8 cellular contexts compared by ENCODE assay signal in the genomic region with DNA sequence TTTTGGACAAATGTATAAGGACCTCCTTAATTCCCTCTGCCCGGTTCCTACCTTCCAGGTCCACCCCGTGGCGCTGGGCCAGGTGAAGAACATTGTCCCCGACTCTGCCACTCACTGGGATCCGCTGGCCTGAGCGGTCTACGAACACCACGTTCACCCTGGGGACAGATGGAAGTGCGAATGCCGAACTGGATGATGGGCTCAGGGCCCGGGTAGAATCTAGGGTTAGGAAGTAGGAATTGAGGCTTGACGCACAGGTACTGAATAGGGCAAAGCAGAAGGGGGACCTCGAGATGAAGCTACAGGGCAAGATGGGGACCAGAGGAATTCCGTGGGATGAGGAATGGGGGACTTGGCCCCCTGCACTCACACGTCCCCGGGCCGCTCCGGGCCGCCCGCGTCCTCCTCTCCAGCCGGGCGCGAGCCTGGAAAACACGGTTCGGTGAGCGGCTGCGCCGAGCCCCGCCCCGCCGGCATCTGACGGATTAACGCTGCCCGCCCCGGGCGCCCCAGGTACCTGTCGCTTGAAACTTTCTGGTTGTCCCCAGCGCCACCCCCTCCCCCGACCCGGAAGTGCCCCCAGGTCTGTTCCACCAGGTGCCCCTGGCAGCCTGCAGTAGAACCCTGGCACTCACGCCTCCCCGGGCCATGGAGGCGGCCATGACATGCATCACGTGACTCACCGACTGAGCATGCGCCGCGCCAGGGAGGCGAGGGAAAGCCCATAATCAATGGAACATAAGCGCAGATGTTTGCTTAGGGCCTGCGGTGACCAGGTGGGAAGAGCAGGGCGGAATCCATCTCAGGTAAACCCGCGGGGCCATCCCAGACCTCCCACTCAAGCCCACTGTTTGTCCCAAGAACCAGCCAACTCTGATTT. TPM values are rescaled to one million over a fixed set of nuclear protein-coding genes. Genes with fewer than 3 reads are reported as not detected.
DNase-seq lines count a peak whose midpoint lies in the region; ATAC-seq and TF ChIP-seq lines count a peak whose summit lies in the region.

Gene FDX2 (minus strand): TSS at position 681 of the 880 bp plus-strand sequence. CDS start 19 bp downstream, at position 662.

- H2AFZ ChIP-seq in GM23248 (peak within 1 kb of the TSS; percentile 90), SU-DHL-6 (ENCODE audit: low read depth, low read length, severe bottlenecking) (peak within 1 kb of the TSS; percentile 92), trophoblast cell (ENCODE audit: insufficient read depth, low read length, poor library complexity) (peak within 1 kb of the TSS; percentile 97)

- peak; percentile 86 for ATAC-seq in activated naive CD8-positive, alpha-beta T cell treated with anti-CD3 and anti-CD28 coated beads, Interleukin-2, amount 10 ng/mL, durations not matched to agents 7 days and 5 days (ENCODE audit: low read depth)

- peaks cover 11% of the 10 kb centered on the region for H3K4me1 Mint-ChIP-seq in activated naive CD8-positive, alpha-beta T cell treated with anti-CD3 and anti-CD28 coated beads, Interleukin-2, amount 10 ng/mL, durations not matched to agents 7 days and 5 days

- 1 to 2% methylated on average over 41 to 55 of the region's 55 CpGs for WGBS in GM23248 (ENCODE audit: low coverage in 1 of 2, low lambda C conversion rate in 2 of 2, missing lambda C conversion rate in 2 of 2), 2 experiments
- no CpG with 5 or more reads among the region's 55 CpGs for WGBS in trophoblast cell (ENCODE audit: extremely low coverage, insufficient coverage, insufficient read length)

- H3K4me3 ChIP-seq in GM23248 = peak within 1 kb of the TSS; percentile 86
- H3K4me3 ChIP-seq in SU-DHL-6 (ENCODE audit: insufficient read depth, low read length, poor library complexity, severe bottlenecking) = peak within 1 kb of the TSS; percentile 68
- H3K4me3 ChIP-seq in cardiac muscle cell = peak within 1 kb of the TSS; percentile 86
- H3K4me3 ChIP-seq in trophoblast cell (ENCODE audit: low read depth, low read length) = peak within 1 kb of the TSS; percentile 78
- H3K4me3 ChIP-seq in tibial artery = peak within 1 kb of the TSS; percentile 66 to 71

- peak within 1 kb of the TSS; percentile 90 for H3K14ac ChIP-seq in trophoblast cell (ENCODE audit: low read length)

- H4K20me1 ChIP-seq in GM23248 (ENCODE audit: insufficient read depth) (no peaks in the 10 kb centered on the region), SU-DHL-6 (ENCODE audit: low read depth, low read length) (no peaks in the 10 kb centered on the region)

- H3K79me2 ChIP-seq in GM23248 (ENCODE audit: insufficient read depth) (peaks cover 22% of the 10 kb centered on the region), SU-DHL-6 (ENCODE audit: insufficient read depth, low read length) (no peaks in the 10 kb centered on the region), trophoblast cell (ENCODE audit: control insufficient read depth, insufficient read depth, low read length, poor library complexity) (peaks cover 6% of the 10 kb centered on the region)

- intact Hi-C loops in tibial artery (cut with DNase I; ENCODE audit: low total_unique reads) = no loop called here

- H4K91ac ChIP-seq in trophoblast cell (ENCODE audit: low read depth, low read length) = peak within 1 kb of the TSS; percentile 55

- POLR2A ChIA-PET in activated naive CD8-positive, alpha-beta T cell treated with anti-CD3 and anti-CD28 coated beads, Interleukin-2, amount 10 ng/mL, durations not matched to agents 7 days and 5 days (lab: Charles Lee) = interaction anchor here (0.7 to 2.2 kb wide), 3 partner anchors 18 to 380 kb away, joined by 4 to 8 read pairs (median 5); partner anchors contain the start of genes ICAM1 and RAVER1

- H3K9me2 ChIP-seq in GM23248 (ENCODE audit: insufficient read depth) (no peaks in the 10 kb centered on the region), SU-DHL-6 (replicated peaks; ENCODE audit: insufficient read depth, low read length) (no peaks in the 10 kb centered on the region)

- no peaks in the 10 kb centered on the region for H3K9me3 Mint-ChIP-seq in activated naive CD8-positive, alpha-beta T cell treated with anti-CD3 and anti-CD28 coated beads, Interleukin-2, amount 10 ng/mL, durations not matched to agents 7 days and 5 days

- peak within 1 kb of the TSS; percentile 81 for H2AK5ac ChIP-seq in trophoblast cell (ENCODE audit: low read length)

- in situ Hi-C loops in GM23248 (cut with MboI) = no loop called here

- H3K9ac ChIP-seq in GM23248 (peak within 1 kb of the TSS; percentile 81), SU-DHL-6 (ENCODE audit: low read length) (peak within 1 kb of the TSS; percentile 72), trophoblast cell (ENCODE audit: low read length) (peak within 1 kb of the TSS; percentile 50)

- peak within 1 kb of the TSS; percentile 75 for H3K18ac ChIP-seq in trophoblast cell (ENCODE audit: low read length)

- H3K27ac Mint-ChIP-seq in activated naive CD8-positive, alpha-beta T cell treated with anti-CD3 and anti-CD28 coated beads, Interleukin-2, amount 10 ng/mL, durations not matched to agents 7 days and 5 days = peak within 1 kb of the TSS; percentile 78

- peak within 1 kb of the TSS; percentile 92 for H4K8ac ChIP-seq in trophoblast cell (ENCODE audit: low read depth, low read length)

- peak within 1 kb of the TSS; percentile 93 for H3K4me3 Mint-ChIP-seq in activated naive CD8-positive, alpha-beta T cell treated with anti-CD3 and anti-CD28 coated beads, Interleukin-2, amount 10 ng/mL, durations not matched to agents 7 days and 5 days

- H3K79me1 ChIP-seq in trophoblast cell (ENCODE audit: low read length) = peaks cover 6% of the 10 kb centered on the region

- H4K12ac ChIP-seq in trophoblast cell (ENCODE audit: low read depth, low read length) = peak within 1 kb of the TSS; percentile 95

- peak within 1 kb of the TSS; percentile 46 for H2BK5ac ChIP-seq in trophoblast cell (ENCODE audit: low read depth, low read length, poor library complexity)

- H2BK120ac ChIP-seq in trophoblast cell (ENCODE audit: insufficient read depth, low read length, poor library complexity) = peak within 1 kb of the TSS; percentile 74

- H3K23ac ChIP-seq in trophoblast cell (ENCODE audit: low read length) = no peak within 1 kb of the TSS

- H3K4me1 ChIP-seq in GM23248 (ENCODE audit: insufficient read depth) (peaks cover 9% of the 10 kb centered on the region; the same call in 1 of the 2 replicates), cardiac muscle cell (ENCODE audit: low read depth) (peaks cover 11% of the 10 kb centered on the region), trophoblast cell (ENCODE audit: control insufficient read depth in 1 of 2, insufficient read depth in 2 of 2, low read length in 2 of 2) (peaks cover 0 to 3% of the 10 kb centered on the region in 2 experiments), tibial artery (peaks cover 0 to 16% (median 10%) of the 10 kb centered on the region in 4 donors)

- H3K9me3 ChIP-seq in GM23248 (ENCODE audit: low read depth) = no peaks in the 10 kb centered on the region
- no peaks in the 10 kb centered on the region for H3K9me3 ChIP-seq in SU-DHL-6 (ENCODE audit: insufficient read depth, low read length)
- H3K9me3 ChIP-seq in cardiac muscle cell (ENCODE audit: low read depth) = no peaks in the 10 kb centered on the region
- no peaks in the 10 kb centered on the region for H3K9me3 ChIP-seq in trophoblast cell (ENCODE audit: insufficient read depth, low read depth, low read length)
- H3K9me3 ChIP-seq in tibial artery = no peaks in the 10 kb centered on the region

- H3K27me3 ChIP-seq in GM23248 (replicated peaks; ENCODE audit: insufficient read depth) (no peaks in the 10 kb centered on the region), SU-DHL-6 (ENCODE audit: low read length) (no peaks in the 10 kb centered on the region), cardiac muscle cell (no peaks in the 10 kb centered on the region), trophoblast cell (ENCODE audit: insufficient read depth, low read length) (no peaks in the 10 kb centered on the region), tibial artery (no peaks in the 10 kb centered on the region)

- TF ChIP-seq CTCF in SU-DHL-6 (IDR thresholded peaks at IDR 0.05; ENCODE audit: insufficient read depth, low read length, poor library complexity, severe bottlenecking) = no peak
- no peak for TF ChIP-seq CTCF in cardiac muscle cell (IDR thresholded peaks at IDR 0.05; ENCODE audit: low read depth, low read length)
- TF ChIP-seq CTCF in tibial artery (IDR thresholded peaks at IDR 0.05) = no peak

- peaks cover 3% of the 10 kb centered on the region; the same call in 1 of the 2 replicates for H3K36me3 ChIP-seq in GM23248 (ENCODE audit: low read depth)
- H3K36me3 ChIP-seq in SU-DHL-6 (ENCODE audit: low read length) = no peaks in the 10 kb centered on the region
- H3K36me3 ChIP-seq in cardiac muscle cell = peaks cover 16% of the 10 kb centered on the region
- peaks cover 35 to 38% of the 10 kb centered on the region in 2 experiments for H3K36me3 ChIP-seq in trophoblast cell (ENCODE audit: control insufficient read depth in 1 of 2, insufficient read depth in 2 of 2, low read length in 2 of 2)
- peaks cover 27 to 59% (median 31%) of the 10 kb centered on the region in 3 donors for H3K36me3 ChIP-seq in tibial artery

- H3F3A ChIP-seq in GM23248 (ENCODE audit: insufficient read depth) (peaks cover 3% of the 10 kb centered on the region; the same call in 1 of the 2 replicates), SU-DHL-6 (ENCODE audit: insufficient read depth) (no peaks in the 10 kb centered on the region)

- H3K36me3 Mint-ChIP-seq in activated naive CD8-positive, alpha-beta T cell treated with anti-CD3 and anti-CD28 coated beads, Interleukin-2, amount 10 ng/mL, durations not matched to agents 7 days and 5 days = peaks cover 11% of the 10 kb centered on the region

- peak within 1 kb of the TSS; percentile 45 for H2BK12ac ChIP-seq in trophoblast cell (ENCODE audit: low read length)

- H3K4me2 ChIP-seq in GM23248 (ENCODE audit: unreplicated experiment) = peak within 1 kb of the TSS; percentile 96
- peak within 1 kb of the TSS; percentile 61 for H3K4me2 ChIP-seq in SU-DHL-6 (ENCODE audit: low read depth, low read length, poor library complexity, severe bottlenecking)
- H3K4me2 ChIP-seq in trophoblast cell (ENCODE audit: low read length) = peak within 1 kb of the TSS; percentile 77

- peak within 1 kb of the TSS; percentile 64 for H3K4ac ChIP-seq in trophoblast cell (ENCODE audit: low read depth, low read length)

- H3K27me3 Mint-ChIP-seq in activated naive CD8-positive, alpha-beta T cell treated with anti-CD3 and anti-CD28 coated beads, Interleukin-2, amount 10 ng/mL, durations not matched to agents 7 days and 5 days = no peaks in the 10 kb centered on the region

- DNase-seq in COLO829 (ENCODE audit: low spot score) (peak; percentile 79), GM23248 (peak; percentile 87), NCI-H1092 treated with DMSO at 0.1 percent for 48 hours (lab: John Stamatoyannopoulos, UW) (peak; percentile 88), cardiac muscle cell (ENCODE audit: low read depth in 1 of 2, low spot score in 1 of 2) (peak; percentile 80 to 85), trophoblast cell (peak; percentile 85 to 93), tibial artery (peak; percentile 84 to 88)
- peak; percentile 91 for DNase-seq in activated naive CD8-positive, alpha-beta T cell treated with anti-CD3 and anti-CD28 coated beads, Interleukin-2, amount 10 ng/mL, durations not matched to agents 7 days and 5 days

- H3K27ac ChIP-seq in GM23248 = peak within 1 kb of the TSS; percentile 15; the same call in 1 of the 2 replicates
- H3K27ac ChIP-seq in SU-DHL-6 (ENCODE audit: low read depth, low read length) = peak within 1 kb of the TSS; percentile 27
- H3K27ac ChIP-seq in cardiac muscle cell = peak within 1 kb of the TSS; percentile 67
- H3K27ac ChIP-seq in trophoblast cell (ENCODE audit: low read depth, low read length) = no peak within 1 kb of the TSS
- H3K27ac ChIP-seq in tibial artery = peak within 1 kb of the TSS; percentile 50 to 69

RNA-seq across cellular contexts. Expression of gene FDX2, which starts in this region (rescaled TPM):
- 46.6 and 50.2 TPM in 2 replicates for total RNA-seq in GM23248 (2014; rRNA removed; shearing (Covaris generic))
- polyA plus RNA-seq in GM23248 (2016; fragmentation: Nextera tagmentation; extraction: Ambion mirVana) = 48.9 and 49.2 TPM in 2 replicates
- total RNA-seq in activated naive CD8-positive, alpha-beta T cell treated with anti-CD3 and anti-CD28 coated beads, Interleukin-2, amount 10 ng/mL, durations not matched to agents 7 days and 5 days = 1 to 10 TPM; 7.6 to 9.4 TPM
- 28.9 and 42.9 TPM in 2 replicates for total RNA-seq in cardiac muscle cell
- polyA plus RNA-seq in cardiac muscle cell = 40.9 and 70.9 TPM in 2 replicates
- polyA plus RNA-seq in trophoblast cell (2013) = 11.9 and 12.2 TPM in 2 replicates
